9 cellular contexts compared by ENCODE assay signal in the genomic region with DNA sequence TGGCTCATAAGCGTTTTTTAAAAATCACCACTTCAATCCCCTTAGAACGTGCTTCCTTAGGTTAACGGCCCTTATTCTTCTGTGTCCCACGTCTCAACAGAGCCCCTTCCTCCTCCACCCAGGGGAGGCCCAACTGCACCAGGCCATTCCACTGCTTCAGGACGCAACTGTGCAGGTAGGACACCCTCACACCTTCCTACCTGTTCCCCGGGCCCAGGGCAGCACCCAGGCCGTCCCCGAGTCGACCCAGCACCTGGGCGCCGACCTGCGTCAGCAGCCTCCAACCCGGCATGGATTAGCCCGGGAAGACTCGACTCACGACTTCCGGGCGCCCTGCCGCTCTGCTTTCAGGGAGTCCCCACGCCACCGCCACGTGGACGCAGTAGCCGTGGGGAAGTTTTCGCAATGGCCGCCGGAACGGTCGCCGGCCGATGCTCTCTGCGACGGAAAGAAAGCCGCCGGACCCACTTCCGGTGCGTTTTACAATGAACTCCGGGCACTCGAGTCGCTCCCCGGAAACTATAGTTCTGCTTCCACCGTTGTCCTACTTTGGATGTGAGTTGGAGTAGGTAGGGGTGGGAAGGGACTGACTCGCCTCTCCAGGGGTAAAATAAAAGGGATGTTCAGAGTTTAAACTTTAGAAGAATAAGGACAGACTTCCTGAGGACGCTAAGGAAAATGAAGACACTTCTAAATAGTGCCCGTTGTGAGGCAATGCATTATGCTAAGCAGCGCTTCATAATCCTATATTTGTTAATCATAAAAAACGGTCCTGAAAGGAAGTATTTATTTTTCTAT. TPM values are rescaled to one million over a fixed set of nuclear protein-coding genes. Genes with fewer than 3 reads are reported as not detected.
DNase-seq lines count a peak whose midpoint lies in the region; ATAC-seq, FAIRE-seq and TF ChIP-seq lines count a peak whose summit lies in the region.
"Had no signal": no experiment of that assay in that cellular context is flagged by ENCODE, and none has a peak within 500 bp of the region (broad histone marks: within the 10 kb centered on the region; RNA-seq: fewer than 3 reads in every experiment).

A gene (minus strand): TSS at position 442 of the 798 bp plus-strand sequence. CDS start 150 bp downstream, at position 292.

- H3K9ac ChIP-seq in kidney (ENCODE audit: low read length in 2 of 2), result peak within 1 kb of the TSS; percentile 84 to 91

- peak; percentile 97 for ATAC-seq in HG03432 (IDR thresholded peaks at IDR 0.05; ENCODE audit: unreplicated experiment)

- intact Hi-C loops in kidney (cut with DNase I), result no loop called here

- peak within 1 kb of the TSS; percentile 95 to 96 for H3K4me3 ChIP-seq in kidney (ENCODE audit: low read length in 2 of 2)

- H3K36me3 ChIP-seq in kidney (ENCODE audit: control insufficient read depth in 1 of 2, insufficient read depth in 2 of 2, low read length in 2 of 2), result peaks cover 6 to 17% of the 10 kb centered on the region in 2 donors

- H3K27ac ChIP-seq in kidney (ENCODE audit: low read depth in 2 of 2, low read length in 2 of 2), result peak within 1 kb of the TSS; percentile 23 to 47

- peak; percentile 82 for TF ChIP-seq POLR2A in GM19193 (IDR thresholded peaks at IDR 0.05; ENCODE audit: extremely low read depth, insufficient read depth, insufficient read length)

- peaks cover 11% of the 10 kb centered on the region for H3K36me3 Mint-ChIP-seq in chondrocyte (ENCODE audit: low read depth)

- no peak for FAIRE-seq in kidney (lab: Jason Lieb, UNC)
- FAIRE-seq: colon had no signal

- peak; percentile 85 for DNase-seq in Ammon's horn (ENCODE audit: low spot score)
- peak; percentile 74 for DNase-seq in NCI-H460 (ENCODE audit: extremely low read depth, low read depth)
- DNase-seq in activated CD4-positive, alpha-beta T cell treated with anti-CD3 and anti-CD28 coated beads for 24 hours (ENCODE audit: low read depth in 2 of 2), result peak; percentile 72 to 73
- peak; percentile 90 for DNase-seq in chondrocyte (ENCODE audit: low spot score)
- DNase-seq in kidney, result peak; percentile 94
- peak; percentile 60 to 72 for DNase-seq in stimulated activated CD4-positive, alpha-beta T cell treated with anti-CD3 and anti-CD28 coated beads, Interleukin-15, amount 100 ng/mL, for 1 hour (ENCODE audit: low read depth in 1 of 2, low spot score in 1 of 2)

- peak within 1 kb of the TSS; percentile 92 for H3K27ac Mint-ChIP-seq in chondrocyte (ENCODE audit: unreplicated experiment)

- H3K4me1 ChIP-seq in kidney (ENCODE audit: control insufficient read depth in 1 of 2, insufficient read depth in 1 of 2, low read depth in 1 of 2, low read length in 2 of 2), result peaks cover 4 to 7% of the 10 kb centered on the region in 2 donors

- no peaks in the 10 kb centered on the region for H3K9me3 ChIP-seq in kidney (ENCODE audit: control insufficient read depth in 1 of 2, low read length in 2 of 2)

- H3K9me3 Mint-ChIP-seq in chondrocyte (ENCODE audit: low read depth), result no peaks in the 10 kb centered on the region

- peaks cover 22% of the 10 kb centered on the region for H3K4me1 Mint-ChIP-seq in chondrocyte (ENCODE audit: low read depth)

- H3K4me3 Mint-ChIP-seq in chondrocyte (ENCODE audit: unreplicated experiment), result peak within 1 kb of the TSS; percentile 94

- H3K27me3 Mint-ChIP-seq in chondrocyte (ENCODE audit: low read depth), result no peaks in the 10 kb centered on the region

- TF ChIP-seq CTCF in chondrocyte (IDR thresholded peaks at IDR 0.05), result no peak
- no peak for TF ChIP-seq CTCF in kidney (IDR thresholded peaks at IDR 0.05; ENCODE audit: borderline replicate concordance, extremely low read depth, insufficient read depth)

RNA-seq across cellular contexts. Expression of the gene that starts here (rescaled TPM):
- total RNA-seq in NCI-H460 (2014; rRNA removed; shearing (Covaris generic)), result 246 and 251 TPM in 2 replicates
- polyA plus RNA-seq in NCI-H460 (2014; cell fraction: nucleus; rRNA removed), result 138 and 142 TPM in 2 replicates
- total RNA-seq in chondrocyte (51.8 to 58.0 TPM (median 56.6 TPM) in 3 replicates), kidney (77.3 TPM)
- 91.2 TPM for polyA plus RNA-seq in kidney (ENCODE audit: insufficient read depth, low read depth, low replicate concordance)

Comparison
In these comparisons a context has a peak if more than half of its experiments do, and no peak if none do; other contexts are left out.
1. Peak in every context shown above with its lines: DNase-seq, ATAC-seq, H3K4me3 ChIP-seq and H3K27ac ChIP-seq.